ENCODE assay signal across 21 cellular contexts in the genomic region with DNA sequence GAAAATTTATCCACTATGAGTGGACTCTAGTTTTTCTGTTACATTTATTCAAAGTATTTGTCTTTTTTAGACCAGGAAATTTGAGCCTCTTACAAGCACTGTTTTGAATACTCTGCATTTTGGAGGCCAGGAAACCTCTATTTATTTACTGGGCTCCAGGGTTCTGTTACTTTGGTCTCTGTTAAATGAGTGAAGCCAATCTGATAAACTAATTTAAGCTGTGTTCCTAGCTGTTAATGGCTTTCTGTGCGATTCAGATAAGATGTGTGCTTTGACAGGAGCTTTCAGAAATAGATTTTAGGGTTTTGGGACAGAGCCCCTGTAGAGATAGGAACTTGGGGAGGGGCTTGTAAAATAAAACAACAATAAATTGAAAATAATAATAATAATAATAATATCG. TPM values are rescaled to one million over a fixed set of nuclear protein-coding genes. Genes with fewer than 3 reads are reported as not detected.
DNase-seq lines count a peak whose midpoint lies in the region; ATAC-seq, FAIRE-seq and TF ChIP-seq lines count a peak whose summit lies in the region.
"Had no signal": no experiment of that assay in that cellular context is flagged by ENCODE, and none has a peak within 500 bp of the region (broad histone marks: within the 10 kb centered on the region; RNA-seq: fewer than 3 reads in every experiment).

No MANE protein-coding gene starts in this region.

- H3F3A ChIP-seq in SK-N-SH (replicated peaks; ENCODE audit: insufficient read depth) = no peaks in the 10 kb centered on the region

- intact Hi-C loops in K562 (cut with micrococcal nuclease) = no loop called here

- in situ Hi-C loops in K562 (cut with MboI) = no loop called here
- in situ Hi-C loops in G401 (cut with HindIII; ENCODE audit: low sequenced_read_pairs) = no loop called here

- WGBS in SK-N-SH (ENCODE audit: low lambda C conversion rate) = 16% methylated on average over 2 of the region's 2 CpGs
- WGBS in K562 (ENCODE audit: insufficient coverage, low coverage, missing lambda C conversion rate) = 3% methylated on average over 2 of the region's 2 CpGs

- H3K79me2 ChIP-seq in SK-N-SH (ENCODE audit: insufficient read depth) = no peaks in the 10 kb centered on the region
- no peaks in the 10 kb centered on the region for H3K79me2 ChIP-seq in K562 (ENCODE audit: control insufficient read depth, insufficient read depth, low read length)

- H3K9me1 ChIP-seq in K562 (ENCODE audit: control insufficient read depth, insufficient read depth, low read length) = no peaks in the 10 kb centered on the region

- no peak for DNase-seq in SK-N-SH
- DNase-seq in RWPE2 (ENCODE audit: low spot score) = no peak
- DNase-seq in K562 (ENCODE audit: extremely low read depth in 1 of 4, low spot score in 3 of 4) = no peak
- no peak for DNase-seq in DMS114 treated with DMSO at 0.1 percent for 48 hours (lab: John Stamatoyannopoulos, UW; ENCODE audit: unreplicated experiment)
- no peak for DNase-seq in GM20000 (ENCODE audit: low spot score)
- DNase-seq in G401 (ENCODE audit: low spot score) = no peak
- no peak for DNase-seq in GM12891 (ENCODE audit: insufficient read length, low spot score)
- DNase-seq: AML-193; Calu3; CD4-positive, CD25-positive, alpha-beta regulatory T cell; DMS 273 treated with DMSO at 0.1 percent for 48 hours; DMS79; H7 had no signal

- no peak for TF ChIP-seq CTCF in SK-N-SH (IDR thresholded peaks at IDR 0.05)
- TF ChIP-seq CTCF in RWPE2 (IDR thresholded peaks at IDR 0.05; ENCODE audit: poor library complexity, severe bottlenecking) = no peak
- no peak for TF ChIP-seq CTCF in K562 (IDR thresholded peaks at IDR 0.05 in 2 of 3, conservative IDR thresholded peaks at IDR 0.05 in 1 of 3; ENCODE audit: insufficient read depth in 2 of 3, low read depth in 1 of 3, low read length in 3 of 3)
- TF ChIP-seq CTCF in GM20000 (IDR thresholded peaks at IDR 0.05; ENCODE audit: extremely low read depth, missing control alignments) = no peak

- TF ChIP-seq POLR2A in K562 (conservative IDR thresholded peaks at IDR 0.05) (no peak), GM12891 (IDR thresholded peaks at IDR 0.05; ENCODE audit: low read depth, low read length) (no peak)

- H3K36me3 ChIP-seq in SK-N-SH (replicated peaks in 1 of 2; ENCODE audit: control insufficient read depth in 1 of 2, insufficient read depth in 2 of 2, low read length in 1 of 2) = no peaks in the 10 kb centered on the region
- no peaks in the 10 kb centered on the region for H3K36me3 ChIP-seq in RWPE2 (ENCODE audit: low read depth)
- no peaks in the 10 kb centered on the region for H3K36me3 ChIP-seq in K562 (ENCODE audit: control insufficient read depth, insufficient read depth, low read length)
- H3K36me3 ChIP-seq: BLaER1 treated with 17β-estradiol and CSF1 and Interleukin-3, amounts not matched to agents 10 nM and 100 nM had no signal

- TF ChIP-seq EP300 in SK-N-SH (IDR thresholded peaks at IDR 0.05; ENCODE audit: borderline replicate concordance in 1 of 2, low read depth in 1 of 2, low read length in 1 of 2) = peak in 1 of 2 experiments; percentile 83; a peak in 2 of 4 replicates
- TF ChIP-seq EP300 in K562 (IDR thresholded peaks at IDR 0.05; ENCODE audit: low read length) = no peak

- FAIRE-seq in K562 (lab: Jason Lieb, UNC) = no peak
- FAIRE-seq in GM12891 (lab: Jason Lieb, UNC) = no peak
- FAIRE-seq: G401.6, GM12892 had no signal

- H3K27me3 ChIP-seq in SK-N-SH (ENCODE audit: insufficient read depth) (no peaks in the 10 kb centered on the region; the same call in 1 of the 2 replicates), RWPE2 (ENCODE audit: insufficient read depth, poor library complexity, severe bottlenecking) (no peaks in the 10 kb centered on the region), K562 (ENCODE audit: control insufficient read depth in 2 of 2, insufficient read depth in 2 of 2, low read length in 2 of 2) (no peaks in the 10 kb centered on the region)
- H3K27me3 ChIP-seq: BLaER1 treated with 17β-estradiol and CSF1 and Interleukin-3, amounts not matched to agents 10 nM and 100 nM had no signal

- no peak overlapping the region for H3K4me3 ChIP-seq in SK-N-SH (ENCODE audit: low read depth in 2 of 2, low read length in 1 of 2)
- no peak overlapping the region for H3K4me3 ChIP-seq in RWPE2 (ENCODE audit: severe bottlenecking)
- H3K4me3 ChIP-seq in K562 = no peak overlapping the region
- H3K4me3 ChIP-seq: BLaER1 treated with 17β-estradiol and CSF1 and Interleukin-3, amounts not matched to agents 10 nM and 100 nM; GM23338 had no signal

- H3K4me1 ChIP-seq in SK-N-SH (ENCODE audit: control insufficient read depth in 1 of 2, insufficient read depth in 2 of 2, low read depth in 1 of 2, low read length in 1 of 2) = peaks cover 0 to 13% of the 10 kb centered on the region in 2 experiments; a peak in 2 of 4 replicates
- H3K4me1 ChIP-seq in RWPE2 (ENCODE audit: insufficient read depth, poor library complexity, severe bottlenecking) = peaks cover 19% of the 10 kb centered on the region
- no peaks in the 10 kb centered on the region for H3K4me1 ChIP-seq in K562 (replicated peaks in 1 of 2; ENCODE audit: control insufficient read depth in 2 of 2, insufficient read depth in 2 of 2, low read length in 2 of 2)
- H3K4me1 ChIP-seq: BLaER1 treated with 17β-estradiol and CSF1 and Interleukin-3, amounts not matched to agents 10 nM and 100 nM had no signal

- no peak for TF ChIP-seq RAD21 in SK-N-SH (IDR thresholded peaks at IDR 0.05; ENCODE audit: low read length)
- no peak for TF ChIP-seq RAD21 in K562 (CRISPR knock-in tag; conservative IDR thresholded peaks at IDR 0.05 in 1 of 2, IDR thresholded peaks at IDR 0.05 in 1 of 2)

- CTCF ChIA-PET in SK-N-SH (lab: Yijun Ruan, JAX) = interaction anchor here (1.6 to 13.3 kb wide), 4 partner anchors 16 to 96 kb away, joined by 3 to 161 read pairs (median 10); no protein-coding TSS in a partner anchor
- CTCF ChIA-PET in K562 (lab: Yijun Ruan, JAX; ENCODE audit: low intra/inter-chr PET ratio) = no interaction called here

- no TSS peak for BruUV-seq in K562 (replicated peaks; lab: Mats Ljungman, UMichigan)

- POLR2A ChIA-PET in SK-N-SH (lab: Yijun Ruan, JAX) (no interaction called here), K562 (lab: Yijun Ruan, JAX) (no interaction called here)

- H3K9me3 ChIP-seq in SK-N-SH = no peaks in the 10 kb centered on the region
- H3K9me3 ChIP-seq in RWPE2 (ENCODE audit: severe bottlenecking) = no peaks in the 10 kb centered on the region
- H3K9me3 ChIP-seq in K562 (replicated peaks; ENCODE audit: control insufficient read depth, insufficient read depth, low read depth, low read length) = no peaks in the 10 kb centered on the region
- H3K9me3 ChIP-seq: BLaER1 treated with 17β-estradiol and CSF1 and Interleukin-3, amounts not matched to agents 10 nM and 100 nM had no signal

- H4K20me1 ChIP-seq in SK-N-SH (ENCODE audit: insufficient read depth) (no peaks in the 10 kb centered on the region), K562 (replicated peaks; ENCODE audit: control insufficient read depth, insufficient read depth, low read length) (no peaks in the 10 kb centered on the region)
- H4K20me1 ChIP-seq: BLaER1 treated with 17β-estradiol and CSF1 and Interleukin-3, amounts not matched to agents 10 nM and 100 nM had no signal

- H3K9me2 ChIP-seq in SK-N-SH = no peaks in the 10 kb centered on the region

- no peak overlapping the region for H3K4me2 ChIP-seq in SK-N-SH
- H3K4me2 ChIP-seq in K562 (ENCODE audit: insufficient read depth, low read length) = no peak overlapping the region
- H3K4me2 ChIP-seq: BLaER1 treated with 17β-estradiol and CSF1 and Interleukin-3, amounts not matched to agents 10 nM and 100 nM; GM23338 had no signal

- no peak overlapping the region for H2AFZ ChIP-seq in SK-N-SH (ENCODE audit: low read depth)
- no peak overlapping the region for H2AFZ ChIP-seq in K562 (ENCODE audit: low read depth, low read length)

- no peak overlapping the region; a peak in 1 of 4 replicates for H3K27ac ChIP-seq in SK-N-SH (ENCODE audit: low read depth in 2 of 2, low read length in 1 of 2)
- H3K27ac ChIP-seq in RWPE2 (ENCODE audit: poor library complexity, severe bottlenecking) = peak overlapping the region; percentile 86
- H3K27ac ChIP-seq in K562 (ENCODE audit: extremely low read depth, low read depth, low read length) = no peak overlapping the region
- H3K27ac ChIP-seq: 22Rv1; BLaER1 treated with 17β-estradiol and CSF1 and Interleukin-3, amounts not matched to agents 10 nM and 100 nM; HL-60 had no signal

- H3K9ac ChIP-seq in SK-N-SH = no peak overlapping the region
- no peak overlapping the region for H3K9ac ChIP-seq in K562 (ENCODE audit: insufficient read depth in 1 of 2, low read depth in 2 of 2, low read length in 2 of 2)
- H3K9ac ChIP-seq: BLaER1 treated with 17β-estradiol and CSF1 and Interleukin-3, amounts not matched to agents 10 nM and 100 nM had no signal

- no peak for ATAC-seq in SK-N-SH treated with all-trans-retinoic acid at 6 μM for 48 hours
- ATAC-seq in RWPE2 (ENCODE audit: low read depth) = no peak
- ATAC-seq in K562 = no peak
- ATAC-seq: GM23338 had no signal

RNA-seq across cellular contexts. Expression of a gene that starts 23.9 kb away (rescaled TPM):
- polyA plus RNA-seq in SK-N-SH (2012; rRNA removed) = 0.02 TPM in 1 of 2 replicates, not detected in the other
- polyA plus RNA-seq in SK-N-SH (2012; cell fraction: cytosol; rRNA removed) = 0.05 TPM in 1 of 2 replicates, not detected in the other
- polyA plus RNA-seq in SK-N-SH (2012; cell fraction: nucleus; rRNA removed) = 0.06 and 0.18 TPM in 2 replicates
- 0.44 TPM in 1 of 2 replicates, not detected in the other for total RNA-seq in K562 (2011; cell fraction: chromatin; rRNA removed; ENCODE audit: low replicate concordance)
- total RNA-seq in K562 (2011; cell fraction: nucleolus; rRNA removed) = 0.50 and 0.53 TPM in 2 replicates
- total RNA-seq in K562 (2011; cell fraction: nucleoplasm; rRNA removed) = 0.29 TPM in 1 of 2 replicates, not detected in the other
- 0.18 and 0.41 TPM in 2 replicates for total RNA-seq in K562 (2014; rRNA removed)
- 0.07 TPM in 1 of 2 replicates, not detected in the other for total RNA-seq in K562 (2014; rRNA removed; fragmentation: Illumina TruSeq; extraction: Trizol)
- total RNA-seq in K562 (2015; rRNA removed; fragmentation: Illumina TruSeq; extraction: Trizol) = 0.11 TPM in 1 of 2 replicates, not detected in the other
- 0.51 and 0.58 TPM in 2 replicates for total RNA-seq in K562 (2021)
- 0.15 TPM in 1 of 2 replicates, not detected in the other for polyA plus RNA-seq in K562 (2011; rRNA removed)
- 0.43 TPM in 1 of 2 replicates, not detected in the other for polyA plus RNA-seq in K562 (2011; cell fraction: cytosol; rRNA removed)
- polyA plus RNA-seq in K562 (2011; cell fraction: nucleus; rRNA removed) = 0.07 and 0.34 TPM in 2 replicates
- polyA plus RNA-seq in K562 (2012) = 0.62 and 1.7 TPM in 2 replicates
- 0.22 and 0.24 TPM in 2 replicates for polyA plus RNA-seq in K562 (2014; fragmentation: Illumina TruSeq; extraction: Trizol)
- polyA plus RNA-seq in K562 (2014; fragmentation: Nextera tagmentation; extraction: Ambion mirVana) = under 1 TPM; 0.24 to 0.64 TPM
- 0.15 and 0.30 TPM in 2 replicates for polyA plus RNA-seq in K562 (2014; rRNA removed)
- polyA minus RNA-seq in K562 (2011; rRNA and poly(A)+ RNA removed) = not detected in 2 replicates
- not detected in 2 replicates for polyA minus RNA-seq in K562 (2011; cell fraction: cytosol; rRNA and poly(A)+ RNA removed)
- polyA minus RNA-seq in K562 (2011; cell fraction: nucleus; rRNA and poly(A)+ RNA removed) = not detected in 2 replicates
- total RNA-seq in G401 (2014; rRNA removed; shearing (Covaris generic)) = not detected in 2 replicates
- polyA plus RNA-seq in GM12891 (2012; ENCODE audit: low read depth, missing spikeins) = 1.3 TPM
- total RNA-seq: A673; Calu3; CD4-positive, CD25-positive, alpha-beta regulatory T cell; GM23338; H7 had no signal
- polyA plus RNA-seq: CD4-positive, CD25-positive, alpha-beta regulatory T cell had no signal

RNA-seq across cellular contexts. Expression of a gene that starts 57.1 kb away (rescaled TPM):
- polyA plus RNA-seq in SK-N-SH (2012; rRNA removed) = 0.78 and 0.94 TPM in 2 replicates
- polyA plus RNA-seq in SK-N-SH (2012; cell fraction: cytosol; rRNA removed) = 0.41 and 0.75 TPM in 2 replicates
- polyA plus RNA-seq in SK-N-SH (2012; cell fraction: nucleus; rRNA removed) = 0.49 and 0.56 TPM in 2 replicates
- total RNA-seq in K562 (2011; cell fraction: chromatin; rRNA removed; ENCODE audit: low replicate concordance) = not detected in 2 replicates
- 0.50 TPM in 1 of 2 replicates, not detected in the other for total RNA-seq in K562 (2011; cell fraction: nucleolus; rRNA removed)
- not detected in 2 replicates for total RNA-seq in K562 (2011; cell fraction: nucleoplasm; rRNA removed)
- not detected in 2 replicates for total RNA-seq in K562 (2014; rRNA removed)
- not detected in 2 replicates for total RNA-seq in K562 (2014; rRNA removed; fragmentation: Illumina TruSeq; extraction: Trizol)
- total RNA-seq in K562 (2015; rRNA removed; fragmentation: Illumina TruSeq; extraction: Trizol) = not detected in 2 replicates
- total RNA-seq in K562 (2021) = not detected in 2 replicates
- polyA plus RNA-seq in K562 (2011; rRNA removed) = not detected in 2 replicates
- polyA plus RNA-seq in K562 (2011; cell fraction: cytosol; rRNA removed) = not detected in 2 replicates
- polyA plus RNA-seq in K562 (2011; cell fraction: nucleus; rRNA removed) = 0.04 TPM in 1 of 2 replicates, not detected in the other
- polyA plus RNA-seq in K562 (2012) = 0.03 TPM in 1 of 2 replicates, not detected in the other
- 0.04 TPM in 1 of 2 replicates, not detected in the other for polyA plus RNA-seq in K562 (2014; fragmentation: Illumina TruSeq; extraction: Trizol)
- polyA plus RNA-seq in K562 (2014; fragmentation: Nextera tagmentation; extraction: Ambion mirVana) = not detected
- not detected in 2 replicates for polyA plus RNA-seq in K562 (2014; rRNA removed)
- polyA minus RNA-seq in K562 (2011; rRNA and poly(A)+ RNA removed) = not detected in 2 replicates
- polyA minus RNA-seq in K562 (2011; cell fraction: cytosol; rRNA and poly(A)+ RNA removed) = not detected in 2 replicates
- not detected in 2 replicates for polyA minus RNA-seq in K562 (2011; cell fraction: nucleus; rRNA and poly(A)+ RNA removed)
- not detected in 2 replicates for total RNA-seq in G401 (2014; rRNA removed; shearing (Covaris generic))
- polyA plus RNA-seq in GM12891 (2012; ENCODE audit: low read depth, missing spikeins) = 0.35 TPM
- total RNA-seq: A673; Calu3; CD4-positive, CD25-positive, alpha-beta regulatory T cell had no signal
- polyA plus RNA-seq: CD4-positive, CD25-positive, alpha-beta regulatory T cell had no signal
